ENCODE assay signal across 9 cellular contexts in the genomic region with DNA sequence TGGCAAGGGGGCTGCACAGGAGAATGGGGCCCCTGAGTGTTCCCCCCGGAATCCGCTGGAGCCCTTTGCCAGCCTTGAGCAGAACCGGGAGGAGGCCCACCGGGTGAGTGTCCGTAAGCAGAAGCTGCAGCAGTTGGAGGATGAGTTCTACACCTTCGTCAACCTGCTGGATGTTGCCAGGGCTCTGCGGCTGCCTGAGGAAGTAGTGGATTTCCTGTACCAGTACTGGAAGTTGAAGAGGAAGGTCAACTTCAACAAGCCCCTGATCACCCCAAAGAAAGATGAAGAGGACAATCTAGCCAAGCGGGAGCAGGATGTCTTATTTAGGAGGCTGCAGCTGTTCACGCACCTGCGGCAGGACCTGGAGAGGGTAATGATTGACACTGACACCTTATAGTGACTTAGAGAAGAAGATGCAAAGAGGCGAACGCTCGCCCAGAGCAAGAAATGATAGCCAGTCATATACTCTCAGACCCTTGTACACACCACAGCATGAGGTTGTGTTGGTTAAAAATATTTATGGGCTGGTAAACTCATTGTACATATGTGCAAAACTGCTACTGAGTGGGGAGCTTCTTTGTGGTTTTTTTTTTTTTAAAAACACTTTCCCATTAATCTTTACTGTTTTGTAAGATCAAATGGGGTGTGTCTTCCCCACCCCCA. TPM values are rescaled to one million over a fixed set of nuclear protein-coding genes. Genes with fewer than 3 reads are reported as not detected.
DNase-seq lines count a peak whose midpoint lies in the region; ATAC-seq, FAIRE-seq and TF ChIP-seq lines count a peak whose summit lies in the region.
"Had no signal": no experiment of that assay in that cellular context is flagged by ENCODE, and none has a peak within 500 bp of the region (broad histone marks: within the 10 kb centered on the region; RNA-seq: fewer than 3 reads in every experiment).

No MANE protein-coding gene starts in this region.

- POLR2A ChIA-PET in activated CD8-positive, alpha-beta T cell treated with anti-CD3 and anti-CD28 coated beads for 36 hours (lab: Charles Lee), result interaction anchor here (0.9 kb wide), 1 partner anchor 52 kb away, joined by 3 read pairs; a partner anchor contains a TSS

- peak overlapping the region; percentile 75 for H3K27ac Mint-ChIP-seq in stimulated activated naive CD8-positive, alpha-beta T cell treated with anti-CD3 and anti-CD28 coated beads, Interleukin-15, Interleukin-2, amounts not matched to agents 100 ng/mL and 50 ng/mL, for 24 hours
- peak overlapping the region; percentile 80 for H3K27ac Mint-ChIP-seq in activated CD8-positive, alpha-beta T cell treated with anti-CD3 and anti-CD28 coated beads for 36 hours

- ATAC-seq in stimulated activated naive CD8-positive, alpha-beta T cell treated with anti-CD3 and anti-CD28 coated beads, Interleukin-15, Interleukin-2, amounts not matched to agents 100 U/mL and 50 U/mL, for 24 hours, result no peak
- peak; percentile 33 for ATAC-seq in HG02938 (IDR thresholded peaks at IDR 0.05; ENCODE audit: unreplicated experiment)
- peak; percentile 24 for ATAC-seq in activated CD8-positive, alpha-beta T cell treated with anti-CD3 and anti-CD28 coated beads for 36 hours

- TF ChIP-seq CTCF in activated CD8-positive, alpha-beta T cell treated with anti-CD3 and anti-CD28 coated beads for 36 hours (IDR thresholded peaks at IDR 0.05), result no peak
- TF ChIP-seq CTCF in BE2C (IDR thresholded peaks at IDR 0.05; ENCODE audit: low read depth, low read length), result no peak

- H3K4me1 Mint-ChIP-seq in stimulated activated naive CD8-positive, alpha-beta T cell treated with anti-CD3 and anti-CD28 coated beads, Interleukin-15, Interleukin-2, amounts not matched to agents 100 ng/mL and 50 ng/mL, for 24 hours (ENCODE audit: low read depth), result peaks cover 51% of the 10 kb centered on the region
- peaks cover 47% of the 10 kb centered on the region for H3K4me1 Mint-ChIP-seq in activated CD8-positive, alpha-beta T cell treated with anti-CD3 and anti-CD28 coated beads for 36 hours (ENCODE audit: low read depth)

- H3K9me3 ChIP-seq in BE2C, result no peaks in the 10 kb centered on the region

- H3K36me3 ChIP-seq in BE2C, result peaks cover 74% of the 10 kb centered on the region

- no peak overlapping the region for H3K4me3 ChIP-seq in BE2C (ENCODE audit: low read depth, low read length)

- FAIRE-seq in HTR-8/SVneo (lab: Jason Lieb, UNC), result no peak

- H3K9me3 Mint-ChIP-seq in stimulated activated naive CD8-positive, alpha-beta T cell treated with anti-CD3 and anti-CD28 coated beads, Interleukin-15, Interleukin-2, amounts not matched to agents 100 ng/mL and 50 ng/mL, for 24 hours, result no peaks in the 10 kb centered on the region
- no peaks in the 10 kb centered on the region for H3K9me3 Mint-ChIP-seq in activated CD8-positive, alpha-beta T cell treated with anti-CD3 and anti-CD28 coated beads for 36 hours

- DNase-seq in stimulated activated naive CD8-positive, alpha-beta T cell treated with anti-CD3 and anti-CD28 coated beads, Interleukin-15, Interleukin-2, amounts not matched to agents 100 U/mL and 50 U/mL, for 24 hours, result no peak
- DNase-seq in activated CD8-positive, alpha-beta T cell treated with anti-CD3 and anti-CD28 coated beads for 36 hours, result peak; percentile 16
- no peak for DNase-seq in cerebellum (ENCODE audit: low spot score)
- DNase-seq in BE2C, result no peak
- DNase-seq in HTR-8/SVneo (ENCODE audit: insufficient read length, low spot score), result no peak
- no peak for DNase-seq in T1000 (lab: John Stamatoyannopoulos, UW)
- DNase-seq: substantia nigra had no signal

- H3K4me3 Mint-ChIP-seq in stimulated activated naive CD8-positive, alpha-beta T cell treated with anti-CD3 and anti-CD28 coated beads, Interleukin-15, Interleukin-2, amounts not matched to agents 100 ng/mL and 50 ng/mL, for 24 hours, result peak overlapping the region; percentile 21
- H3K4me3 Mint-ChIP-seq in activated CD8-positive, alpha-beta T cell treated with anti-CD3 and anti-CD28 coated beads for 36 hours, result no peak overlapping the region

- H3K27me3 Mint-ChIP-seq in stimulated activated naive CD8-positive, alpha-beta T cell treated with anti-CD3 and anti-CD28 coated beads, Interleukin-15, Interleukin-2, amounts not matched to agents 100 ng/mL and 50 ng/mL, for 24 hours, result no peaks in the 10 kb centered on the region
- H3K27me3 Mint-ChIP-seq in activated CD8-positive, alpha-beta T cell treated with anti-CD3 and anti-CD28 coated beads for 36 hours, result no peaks in the 10 kb centered on the region

- peaks cover 79% of the 10 kb centered on the region for H3K36me3 Mint-ChIP-seq in stimulated activated naive CD8-positive, alpha-beta T cell treated with anti-CD3 and anti-CD28 coated beads, Interleukin-15, Interleukin-2, amounts not matched to agents 100 ng/mL and 50 ng/mL, for 24 hours (ENCODE audit: low read depth)
- H3K36me3 Mint-ChIP-seq in activated CD8-positive, alpha-beta T cell treated with anti-CD3 and anti-CD28 coated beads for 36 hours (ENCODE audit: low read depth), result peaks cover 78% of the 10 kb centered on the region

- intact Hi-C loops in activated CD8-positive, alpha-beta T cell treated with anti-CD3 and anti-CD28 coated beads for 36 hours (cut with micrococcal nuclease), result loop anchor here (5.0 kb wide), 1 partner anchor 50 kb away; no protein-coding TSS in a partner anchor

- H3K27me3 ChIP-seq in BE2C, result no peaks in the 10 kb centered on the region

- peaks cover 4% of the 10 kb centered on the region; the same call in 1 of the 2 replicates for H3K4me1 ChIP-seq in BE2C

- CTCF ChIA-PET in activated CD8-positive, alpha-beta T cell treated with anti-CD3 and anti-CD28 coated beads for 36 hours (lab: Charles Lee), result interaction anchor here (1.0 to 3.1 kb wide), 8 partner anchors 7 to 670 kb away, joined by 3 to 26 read pairs (median 4); no protein-coding TSS in a partner anchor

RNA-seq across cellular contexts. Expression of a gene that starts 52.5 kb away (rescaled TPM):
- 10 to 100 TPM; 30.5 to 31.6 TPM for total RNA-seq in activated CD8-positive, alpha-beta T cell treated with anti-CD3 and anti-CD28 coated beads for 36 hours
- 33.5 TPM for total RNA-seq in cerebellum
- polyA plus RNA-seq in BE2C (2012; ENCODE audit: insufficient read depth, insufficient read length, low read depth), result 27.5 TPM
